ENCODE assay signal across 2 cellular contexts in genomic region chr20:44236840-44237239, GRCh38. TPM values are rescaled to one million over a fixed set of nuclear protein-coding genes. Genes with fewer than 3 reads are reported as not detected.
"Had no signal": no experiment of that assay in that cellular context is flagged by ENCODE, and none has a peak within 500 bp of the region (broad histone marks: within the 10 kb centered on the region; RNA-seq: fewer than 3 reads in every experiment).

No MANE protein-coding gene starts in this region.

RNA-seq across cellular contexts. Expression of gene GDAP1L1, which starts 10.3 kb away (rescaled TPM):
- total RNA-seq: G401, GM12878 had no signal

RNA-seq across cellular contexts. Expression of gene JPH2, which starts 49.9 kb away (rescaled TPM):
- total RNA-seq: GM12878 had no signal
